In genomic region chr1:232979596-232979995, GRCh38 we compare ENCODE assay signal across 1 cellular context.
TF ChIP-seq lines count a peak whose summit lies in the region.

No MANE protein-coding gene starts in this region.

TF ChIP-seq in H1, 55 proteins besides CTCF, POLR2A, EP300 and RAD21:
- TF ChIP-seq SRF (IDR thresholded peaks at IDR 0.05; ENCODE audit: low read depth, low read length), result no peak
- no peak for TF ChIP-seq EZH2 (IDR thresholded peaks at IDR 0.05; ENCODE audit: low read depth, low read length, severe bottlenecking)
- TF ChIP-seq FOSL1 (IDR thresholded peaks at IDR 0.05; ENCODE audit: insufficient read depth, low read depth, low read length), result no peak
- no peak for TF ChIP-seq CHD1 (IDR thresholded peaks at IDR 0.05; ENCODE audit: low read depth, low read length)
